In genomic region chr11:65329503-65329902, GRCh38 we compare ENCODE assay signal across 12 cellular contexts. TPM values are rescaled to one million over a fixed set of nuclear protein-coding genes. Genes with fewer than 3 reads are reported as not detected.
A peak's percentile ranks its signal among the peaks of the same experiment; 100 is the strongest.
DNase-seq lines count a peak whose midpoint lies in the region; ATAC-seq and TF ChIP-seq lines count a peak whose summit lies in the region.
"Had no signal": no experiment of that assay in that cellular context is flagged by ENCODE, and none has a peak within 500 bp of the region (broad histone marks: within the 10 kb centered on the region; RNA-seq: fewer than 3 reads in every experiment).

No MANE protein-coding gene starts in this region.

- H3K4me1 Mint-ChIP-seq in CD8-positive, alpha-beta memory T cell, result peaks cover 12 to 15% (median 13%) of the 10 kb centered on the region in 3 donors
- H3K4me1 Mint-ChIP-seq in activated T-helper 17 cell treated with anti-CD3 and anti-CD28 coated beads, Interleukin-2, amount 50 U/mL, for 72 hours, result peaks cover 6% of the 10 kb centered on the region
- H3K4me1 Mint-ChIP-seq in neural progenitor cell, result peaks cover 7% of the 10 kb centered on the region

- no peaks in the 10 kb centered on the region for H3K27me3 ChIP-seq in CD8-positive, alpha-beta memory T cell (ENCODE audit: insufficient read depth, low read length, poor library complexity, severe bottlenecking)
- H3K27me3 ChIP-seq in neural progenitor cell, result peaks cover 7% of the 10 kb centered on the region

- ATAC-seq in activated T-helper 17 cell treated with anti-CD3 and anti-CD28 coated beads, Interleukin-2, amount 50 U/mL, for 72 hours (replicated peaks), result no peak
- ATAC-seq in GM21619 (IDR thresholded peaks at IDR 0.05; ENCODE audit: unreplicated experiment) (no peak), left lobe of liver (no peak)

- H3K4me3 ChIP-seq in CD8-positive, alpha-beta memory T cell (ENCODE audit: low read length), result no peak overlapping the region
- H3K4me3 ChIP-seq in neural progenitor cell, result no peak overlapping the region
- H3K4me3 ChIP-seq: lung had no signal

- peaks cover 11% of the 10 kb centered on the region for H3K79me2 ChIP-seq in neural progenitor cell (ENCODE audit: low read depth)

- peaks cover 0 to 8% of the 10 kb centered on the region in 2 donors for H3K27me3 Mint-ChIP-seq in CD8-positive, alpha-beta memory T cell
- H3K27me3 Mint-ChIP-seq in activated T-helper 17 cell treated with anti-CD3 and anti-CD28 coated beads, Interleukin-2, amount 50 U/mL, for 72 hours, result no peaks in the 10 kb centered on the region
- peaks cover 5% of the 10 kb centered on the region for H3K27me3 Mint-ChIP-seq in neural progenitor cell (ENCODE audit: insufficient read depth, low read depth)

- CTCF ChIA-PET in CD8-positive, alpha-beta memory T cell (lab: Charles Lee), result interaction anchor here (0.7 to 11.2 kb wide), 29 partner anchors 9 to 219 kb away, joined by 3 to 161 read pairs (median 4); partner anchors contain the start of genes CAPN1 and CDC42EP2

- H3K4me1 ChIP-seq in CD8-positive, alpha-beta memory T cell (ENCODE audit: insufficient read depth, low read length), result peaks cover 3% of the 10 kb centered on the region
- H3K4me1 ChIP-seq in neural progenitor cell, result no peaks in the 10 kb centered on the region

- no peaks in the 10 kb centered on the region for H3K9me3 Mint-ChIP-seq in CD8-positive, alpha-beta memory T cell
- no peaks in the 10 kb centered on the region for H3K9me3 Mint-ChIP-seq in activated T-helper 17 cell treated with anti-CD3 and anti-CD28 coated beads, Interleukin-2, amount 50 U/mL, for 72 hours
- no peaks in the 10 kb centered on the region for H3K9me3 Mint-ChIP-seq in neural progenitor cell
- H3K9me3 Mint-ChIP-seq: activated T-helper 1 cell treated with anti-CD3 and anti-CD28 coated beads, Interleukin-12 subunit alpha, Interleukin-12 subunit beta, Interleukin-2, Interleukin-4 antibody, amounts not matched to agents 30 ng/mL and 10 ng/mL and 1 ng/mL, durations not matched to agents 14 hours and 24 hours and 36 hours had no signal

- H3K9me3 ChIP-seq in CD8-positive, alpha-beta memory T cell (ENCODE audit: low read length), result no peaks in the 10 kb centered on the region
- no peaks in the 10 kb centered on the region for H3K9me3 ChIP-seq in neural progenitor cell (ENCODE audit: low read depth)

- TF ChIP-seq CTCF in neural progenitor cell (IDR thresholded peaks at IDR 0.05), result no peak

- H3K9ac ChIP-seq in neural progenitor cell, result no peak overlapping the region
- H3K9ac ChIP-seq: KMS-11 had no signal

- peaks cover 17% of the 10 kb centered on the region for H3F3A ChIP-seq in neural progenitor cell (ENCODE audit: low read depth)

- no peak overlapping the region for H3K4me2 ChIP-seq in neural progenitor cell
- H3K4me2 ChIP-seq: KMS-11 had no signal

- H3K27ac Mint-ChIP-seq in CD8-positive, alpha-beta memory T cell, result peak overlapping the region in 5 of 8 donors; percentile 33 to 92 (median 63)
- peak overlapping the region; percentile 72 for H3K27ac Mint-ChIP-seq in activated T-helper 17 cell treated with anti-CD3 and anti-CD28 coated beads, Interleukin-2, amount 50 U/mL, for 72 hours
- no peak overlapping the region for H3K27ac Mint-ChIP-seq in neural progenitor cell
- H3K27ac Mint-ChIP-seq: activated T-helper 1 cell treated with anti-CD3 and anti-CD28 coated beads, Interleukin-12 subunit alpha, Interleukin-12 subunit beta, Interleukin-2, Interleukin-4 antibody, amounts not matched to agents 30 ng/mL and 10 ng/mL and 1 ng/mL, durations not matched to agents 14 hours and 24 hours and 36 hours had no signal

- H3K36me3 ChIP-seq in CD8-positive, alpha-beta memory T cell (ENCODE audit: insufficient read depth, low read length), result no peaks in the 10 kb centered on the region
- no peaks in the 10 kb centered on the region for H3K36me3 ChIP-seq in neural progenitor cell

- no peak overlapping the region for H2AFZ ChIP-seq in neural progenitor cell (replicated peaks)

- H3K4me3 Mint-ChIP-seq in CD8-positive, alpha-beta memory T cell, result peak overlapping the region in 1 of 7 donors; percentile 27
- H3K4me3 Mint-ChIP-seq in activated T-helper 17 cell treated with anti-CD3 and anti-CD28 coated beads, Interleukin-2, amount 50 U/mL, for 72 hours, result peak overlapping the region; percentile 56
- peak overlapping the region; percentile 10 for H3K4me3 Mint-ChIP-seq in neural progenitor cell
- H3K4me3 Mint-ChIP-seq: activated T-helper 1 cell treated with anti-CD3 and anti-CD28 coated beads, Interleukin-12 subunit alpha, Interleukin-12 subunit beta, Interleukin-2, Interleukin-4 antibody, amounts not matched to agents 30 ng/mL and 10 ng/mL and 1 ng/mL, durations not matched to agents 14 hours and 24 hours and 36 hours had no signal

- DNase-seq in CD8-positive, alpha-beta memory T cell, result no peak
- peak; percentile 72 for DNase-seq in MV-4-11 (lab: John Stamatoyannopoulos, UW)
- no peak for DNase-seq in neural progenitor cell (ENCODE audit: low spot score)
- DNase-seq in left lobe of liver (ENCODE audit: low spot score), result no peak
- no peak for DNase-seq in stimulated activated CD4-positive, alpha-beta T cell treated with anti-CD3 and anti-CD28 coated beads, Interleukin-12 subunit alpha, Interleukin-12 subunit beta, amount 100 ng/mL, for 4 hours
- DNase-seq in NCI-H128 (lab: John Stamatoyannopoulos, UW; ENCODE audit: unreplicated experiment), result no peak

- H4K20me1 ChIP-seq in neural progenitor cell (ENCODE audit: low read depth), result peaks cover 2% of the 10 kb centered on the region

- POLR2A ChIA-PET in CD8-positive, alpha-beta memory T cell (lab: Charles Lee), result interaction anchor here (0.6 to 0.7 kb wide), 3 partner anchors 14 to 182 kb away, joined by 3 to 6 read pairs (median 4); no protein-coding TSS in a partner anchor

- H3K27ac ChIP-seq in CD8-positive, alpha-beta memory T cell (ENCODE audit: low read depth, low read length), result no peak overlapping the region
- H3K27ac ChIP-seq in neural progenitor cell, result no peak overlapping the region
- H3K27ac ChIP-seq: KMS-11 had no signal

- peaks cover 0 to 7% (median 4%) of the 10 kb centered on the region in 3 donors for H3K36me3 Mint-ChIP-seq in CD8-positive, alpha-beta memory T cell
- peaks cover 9% of the 10 kb centered on the region for H3K36me3 Mint-ChIP-seq in activated T-helper 17 cell treated with anti-CD3 and anti-CD28 coated beads, Interleukin-2, amount 50 U/mL, for 72 hours (ENCODE audit: low read depth)
- no peaks in the 10 kb centered on the region for H3K36me3 Mint-ChIP-seq in neural progenitor cell

RNA-seq across cellular contexts. Expression of gene DPF2, which starts 4.1 kb away (rescaled TPM):
- 10 to 100 TPM; 65.8 to 71.9 TPM for total RNA-seq in CD8-positive, alpha-beta memory T cell
- polyA plus RNA-seq in CD8-positive, alpha-beta memory T cell, result 61.5 TPM
- total RNA-seq in activated T-helper 17 cell treated with anti-CD3 and anti-CD28 coated beads, Interleukin-2, amount 50 U/mL, for 72 hours, result 10 to 100 TPM; 66.0 to 89.5 TPM
- total RNA-seq in neural progenitor cell (ENCODE audit: low replicate concordance), result 63.3 and 72.1 TPM in 2 replicates
- total RNA-seq in left lobe of liver, result 18.7 TPM

RNA-seq across cellular contexts. Expression of gene CDC42EP2, which starts 14.8 kb away (rescaled TPM):
- total RNA-seq in CD8-positive, alpha-beta memory T cell, result 1 to 10 TPM in 1 of 2 experiments, under 1 TPM in 1; 0.62 to 1.0 TPM
- polyA plus RNA-seq in CD8-positive, alpha-beta memory T cell, result not detected
- 1 to 10 TPM in 1 of 2 donors, under 1 TPM in 1; 0.73 to 2.0 TPM for total RNA-seq in activated T-helper 17 cell treated with anti-CD3 and anti-CD28 coated beads, Interleukin-2, amount 50 U/mL, for 72 hours
- total RNA-seq in neural progenitor cell (ENCODE audit: low replicate concordance), result 0.11 and 0.87 TPM in 2 replicates
- total RNA-seq in left lobe of liver, result 3.5 TPM

RNA-seq across cellular contexts. Expression of gene TIGD3, which starts 25.0 kb away (rescaled TPM):
- 1 to 10 TPM in 1 of 2 experiments, under 1 TPM in 1; 0.91 to 1.2 TPM for total RNA-seq in CD8-positive, alpha-beta memory T cell
- polyA plus RNA-seq in CD8-positive, alpha-beta memory T cell, result 0.59 TPM
- 1 to 10 TPM in 1 of 2 donors, under 1 TPM in 1; 0.95 to 1.5 TPM for total RNA-seq in activated T-helper 17 cell treated with anti-CD3 and anti-CD28 coated beads, Interleukin-2, amount 50 U/mL, for 72 hours
- total RNA-seq in neural progenitor cell (ENCODE audit: low replicate concordance) (2.5 and 4.3 TPM in 2 replicates), left lobe of liver (0.43 TPM)
- total RNA-seq: skeletal muscle tissue had no signal

RNA-seq across cellular contexts. Expression of gene SLC25A45, which starts 52.9 kb away (rescaled TPM):
- 10 to 100 TPM; 13.3 to 13.8 TPM for total RNA-seq in CD8-positive, alpha-beta memory T cell
- polyA plus RNA-seq in CD8-positive, alpha-beta memory T cell, result 14.6 TPM
- 10 to 100 TPM; 18.0 to 20.1 TPM for total RNA-seq in activated T-helper 17 cell treated with anti-CD3 and anti-CD28 coated beads, Interleukin-2, amount 50 U/mL, for 72 hours
- total RNA-seq in neural progenitor cell (ENCODE audit: low replicate concordance) (0.47 and 1.2 TPM in 2 replicates), left lobe of liver (14.5 TPM)

RNA-seq across cellular contexts. Expression of gene FRMD8, which starts 56.9 kb away (rescaled TPM):
- 10 to 100 TPM; 44.9 to 49.8 TPM for total RNA-seq in CD8-positive, alpha-beta memory T cell
- 60.6 TPM for polyA plus RNA-seq in CD8-positive, alpha-beta memory T cell
- 10 to 100 TPM; 49.6 to 52.1 TPM for total RNA-seq in activated T-helper 17 cell treated with anti-CD3 and anti-CD28 coated beads, Interleukin-2, amount 50 U/mL, for 72 hours
- total RNA-seq in neural progenitor cell (ENCODE audit: low replicate concordance) (5.8 and 28.3 TPM in 2 replicates), left lobe of liver (9.3 TPM)
